In the genomic region with DNA sequence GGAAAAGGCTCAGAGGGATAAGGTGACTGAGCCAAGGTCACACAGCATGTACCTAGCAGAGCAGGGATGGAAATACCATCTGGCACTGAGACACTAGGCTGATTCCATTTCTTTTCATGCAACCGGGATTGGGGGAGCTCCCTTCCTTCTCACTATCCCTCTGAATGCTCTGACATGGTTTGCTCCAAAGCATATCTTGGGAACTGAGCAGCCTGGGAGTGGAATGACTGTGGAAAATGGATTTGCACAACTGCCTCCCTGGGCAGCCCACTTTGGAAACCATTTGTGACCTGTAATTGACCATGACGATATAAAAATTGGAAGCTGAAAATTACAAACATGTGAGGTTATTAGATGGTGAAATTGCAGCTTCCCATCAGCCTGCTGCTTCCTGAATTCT, we compare ENCODE assay signal across 1 cellular context.
TF ChIP-seq lines count a peak whose summit lies in the region.

No MANE protein-coding gene starts in this region.

TF ChIP-seq in SK-N-SH treated with all-trans-retinoic acid at 6 μM for 48 hours, 23 proteins besides CTCF, POLR2A, EP300 and RAD21 (continued from another document):
- TF ChIP-seq, protein P1, sequence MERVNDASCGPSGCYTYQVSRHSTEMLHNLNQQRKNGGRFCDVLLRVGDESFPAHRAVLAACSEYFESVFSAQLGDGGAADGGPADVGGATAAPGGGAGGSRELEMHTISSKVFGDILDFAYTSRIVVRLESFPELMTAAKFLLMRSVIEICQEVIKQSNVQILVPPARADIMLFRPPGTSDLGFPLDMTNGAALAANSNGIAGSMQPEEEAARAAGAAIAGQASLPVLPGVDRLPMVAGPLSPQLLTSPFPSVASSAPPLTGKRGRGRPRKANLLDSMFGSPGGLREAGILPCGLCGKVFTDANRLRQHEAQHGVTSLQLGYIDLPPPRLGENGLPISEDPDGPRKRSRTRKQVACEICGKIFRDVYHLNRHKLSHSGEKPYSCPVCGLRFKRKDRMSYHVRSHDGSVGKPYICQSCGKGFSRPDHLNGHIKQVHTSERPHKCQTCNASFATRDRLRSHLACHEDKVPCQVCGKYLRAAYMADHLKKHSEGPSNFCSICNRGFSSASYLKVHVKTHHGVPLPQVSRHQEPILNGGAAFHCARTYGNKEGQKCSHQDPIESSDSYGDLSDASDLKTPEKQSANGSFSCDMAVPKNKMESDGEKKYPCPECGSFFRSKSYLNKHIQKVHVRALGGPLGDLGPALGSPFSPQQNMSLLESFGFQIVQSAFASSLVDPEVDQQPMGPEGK (CRISPR knock-in tag; IDR thresholded peaks at IDR 0.05; ENCODE audit: borderline replicate concordance), result no peak
- no peak for TF ChIP-seq TOX (CRISPR knock-in tag; IDR thresholded peaks at IDR 0.05; ENCODE audit: borderline replicate concordance)
- TF ChIP-seq ISL1 (CRISPR knock-in tag; IDR thresholded peaks at IDR 0.05), result no peak
TF ChIP-seq in SK-N-SH treated with all-trans-retinoic acid at 6 μM for 48 hours: peak in this region for 0.
